ENCODE assay signal across 11 cellular contexts in the genomic region with DNA sequence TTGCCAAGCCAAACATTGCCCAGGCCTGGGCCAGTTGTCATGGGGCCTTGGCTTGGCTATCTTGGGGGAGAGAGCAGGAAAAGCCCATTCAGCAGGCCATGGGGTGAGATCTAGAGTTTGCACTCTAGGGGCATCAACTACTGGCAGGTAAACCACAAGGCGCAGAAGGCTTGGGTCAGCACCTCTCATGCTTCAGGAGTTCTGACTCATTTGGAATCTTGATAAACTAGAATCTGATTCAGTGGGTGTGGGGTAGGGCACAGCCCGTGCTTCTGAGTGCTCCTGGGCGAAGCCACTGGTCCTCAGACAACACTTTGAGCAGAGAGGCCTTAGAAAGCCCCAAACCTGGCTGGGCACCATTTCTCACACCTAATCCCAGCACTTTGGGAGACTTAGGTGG.
DNase-seq lines count a peak whose midpoint lies in the region; ATAC-seq and TF ChIP-seq lines count a peak whose summit lies in the region.
"Had no signal": no experiment of that assay in that cellular context is flagged by ENCODE, and none has a peak within 500 bp of the region (broad histone marks: within the 10 kb centered on the region; RNA-seq: fewer than 3 reads in every experiment).

No MANE protein-coding gene starts in this region.

- H3K36me3 Mint-ChIP-seq in T-helper 2 cell treated with Interferon-gamma antibody and Interleukin-4, amounts not matched to agents 5 μg/mL and 100 μg/mL, for 36 hours (ENCODE audit: low read depth), result peaks cover 10% of the 10 kb centered on the region

- no peaks in the 10 kb centered on the region for H3K27me3 ChIP-seq in A673 (replicated peaks; ENCODE audit: insufficient read depth, low read depth, low read length, poor library complexity)

- DNase-seq in renal cortical epithelial cell (ENCODE audit: low read depth) (peak; percentile 86), A673 (ENCODE audit: low spot score) (no peak), NCI-H345 (lab: John Stamatoyannopoulos, UW) (no peak)
- DNase-seq in T-helper 2 cell treated with Interferon-gamma antibody and Interleukin-4, amounts not matched to agents 5 μg/mL and 100 μg/mL, for 36 hours (ENCODE audit: low spot score), result no peak
- DNase-seq: H9, NCI-H2171, T-cell had no signal

- TF ChIP-seq EP300 in Ishikawa (IDR thresholded peaks at IDR 0.05; ENCODE audit: borderline replicate concordance), result peak; percentile 63

- CTCF ChIA-PET in A673 (lab: Charles Lee), result no interaction called here

- H3K4me1 Mint-ChIP-seq in T-helper 2 cell treated with Interferon-gamma antibody and Interleukin-4, amounts not matched to agents 5 μg/mL and 100 μg/mL, for 36 hours (ENCODE audit: low read depth), result peaks cover 11% of the 10 kb centered on the region

- BruUV-seq in A673 (replicated peaks; lab: Mats Ljungman, UMichigan), result no TSS peak

- no peaks in the 10 kb centered on the region for H3K4me1 ChIP-seq in A673 (ENCODE audit: insufficient read depth, low read length, poor library complexity, severe bottlenecking)

- TF ChIP-seq POLR2A in GM18505 (IDR thresholded peaks at IDR 0.05; ENCODE audit: borderline replicate concordance, extremely low read depth, insufficient read depth, insufficient read length), result no peak

- peaks cover 13% of the 10 kb centered on the region for H3K9me3 Mint-ChIP-seq in T-helper 2 cell treated with Interferon-gamma antibody and Interleukin-4, amounts not matched to agents 5 μg/mL and 100 μg/mL, for 36 hours

- no peak for TF ChIP-seq CTCF in A673 (conservative IDR thresholded peaks at IDR 0.05; ENCODE audit: low read depth, low read length)

- H3K9me3 ChIP-seq in A673 (ENCODE audit: low read depth, low read length, poor library complexity, severe bottlenecking), result no peaks in the 10 kb centered on the region

- no peak overlapping the region for H3K27ac Mint-ChIP-seq in T-helper 2 cell treated with Interferon-gamma antibody and Interleukin-4, amounts not matched to agents 5 μg/mL and 100 μg/mL, for 36 hours
- H3K27ac Mint-ChIP-seq: H9, T-cell had no signal

- intact Hi-C loops in A673 (cut with micrococcal nuclease; ENCODE audit: unreplicated experiment), result no loop called here

- peak; percentile 34 for TF ChIP-seq RAD21 in Ishikawa (IDR thresholded peaks at IDR 0.05; ENCODE audit: low read depth)

- POLR2A ChIA-PET in A673 (lab: Charles Lee; ENCODE audit: low non-redundant PET), result no interaction called here

- H3K27me3 Mint-ChIP-seq in T-helper 2 cell treated with Interferon-gamma antibody and Interleukin-4, amounts not matched to agents 5 μg/mL and 100 μg/mL, for 36 hours (ENCODE audit: low read depth), result peaks cover 5% of the 10 kb centered on the region

- H3K27ac ChIP-seq in A673 (ENCODE audit: low read depth, low read length, poor library complexity, severe bottlenecking), result no peak overlapping the region

- no peaks in the 10 kb centered on the region for H3K36me3 ChIP-seq in A673 (ENCODE audit: insufficient read depth, low read length, poor library complexity, severe bottlenecking)

- no peak overlapping the region for H3K4me3 Mint-ChIP-seq in T-helper 2 cell treated with Interferon-gamma antibody and Interleukin-4, amounts not matched to agents 5 μg/mL and 100 μg/mL, for 36 hours
- H3K4me3 Mint-ChIP-seq: H9, T-cell had no signal

- ATAC-seq in GM18505 (IDR thresholded peaks at IDR 0.05; ENCODE audit: unreplicated experiment), result peak; percentile 62
- peak; percentile 57 for ATAC-seq in GM21390 (IDR thresholded peaks at IDR 0.05; ENCODE audit: unreplicated experiment)
- ATAC-seq: K562, T-cell had no signal

- H3K4me3 ChIP-seq in A673 (ENCODE audit: low read depth, low read length, poor library complexity, severe bottlenecking), result no peak overlapping the region
- H3K4me3 ChIP-seq: K562 had no signal

TF ChIP-seq in Ishikawa, 13 proteins besides CTCF, POLR2A, EP300 and RAD21:
- TF ChIP-seq TAF1 (IDR thresholded peaks at IDR 0.05; ENCODE audit: low read depth), result no peak
- TF ChIP-seq FOXM1 (IDR thresholded peaks at IDR 0.05; ENCODE audit: borderline replicate concordance, low read depth), result no peak
- TF ChIP-seq, protein P1, sequence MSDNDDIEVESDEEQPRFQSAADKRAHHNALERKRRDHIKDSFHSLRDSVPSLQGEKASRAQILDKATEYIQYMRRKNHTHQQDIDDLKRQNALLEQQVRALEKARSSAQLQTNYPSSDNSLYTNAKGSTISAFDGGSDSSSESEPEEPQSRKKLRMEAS (IDR thresholded peaks at IDR 0.05), result peak; percentile 86
- TF ChIP-seq TCF12 (IDR thresholded peaks at IDR 0.05; ENCODE audit: low read depth), result peak; percentile 69; the same call in 1 of the 2 replicates
- peak; percentile 80 for TF ChIP-seq TEAD4 (IDR thresholded peaks at IDR 0.05)
TF ChIP-seq in Ishikawa: peak in this region for 3.
